ENCODE assay signal across 17 cellular contexts in genomic region chr17:10471853-10472252, GRCh38. TPM values are rescaled to one million over a fixed set of nuclear protein-coding genes. Genes with fewer than 3 reads are reported as not detected.
"Had no signal": no experiment of that assay in that cellular context is flagged by ENCODE, and none has a peak within 500 bp of the region (broad histone marks: within the 10 kb centered on the region; RNA-seq: fewer than 3 reads in every experiment).

No MANE protein-coding gene starts in this region.

- H3K4me1 ChIP-seq: prostate gland, sigmoid colon, upper lobe of left lung had no signal

- DNase-seq: activated CD4-positive, alpha-beta T cell treated with anti-CD3 and anti-CD28 coated beads, Interleukin-2, amount 10 ng/mL, durations not matched to agents 7 days and 5 days; activated CD4-positive, CD25-positive, alpha-beta regulatory T cell; activated naive CD4-positive, alpha-beta T cell treated with anti-CD3 and anti-CD28 coated beads, Interleukin-2, amount 10 ng/mL, durations not matched to agents 7 days and 5 days; central memory CD4-positive, alpha-beta T cell; effector CD4-positive, alpha-beta T cell; glutamatergic neuron; sigmoid colon; stimulated activated CD4-positive, alpha-beta T cell treated with anti-CD3 and anti-CD28 coated beads, Interleukin-2, amount 100 ng/mL, for 48 hours; T-helper 2 cell; upper lobe of left lung had no signal

- H3K9me3 ChIP-seq: prostate gland, sigmoid colon, upper lobe of left lung had no signal

- H3K27me3 ChIP-seq: sigmoid colon, upper lobe of left lung had no signal

- H3K36me3 ChIP-seq: prostate gland, sigmoid colon, upper lobe of left lung had no signal

- H3K27ac ChIP-seq: coronary artery, prostate gland, sigmoid colon, upper lobe of left lung had no signal

- H3K4me3 ChIP-seq: coronary artery, prostate gland, sigmoid colon, upper lobe of left lung had no signal

RNA-seq across cellular contexts. Expression of gene MYH4, which starts 2.5 kb away (rescaled TPM):
- total RNA-seq: activated CD4-positive, alpha-beta T cell treated with anti-CD3 and anti-CD28 coated beads, Interleukin-2, amount 10 ng/mL, durations not matched to agents 7 days and 5 days; activated CD8-positive, alpha-beta memory T cell treated with anti-CD3 and anti-CD28 coated beads for 36 hours; activated T-helper 2 cell treated with anti-CD3 and anti-CD28 coated beads, Interferon-gamma antibody, Interleukin-2, Interleukin-4, amounts not matched to agents 10 μg/mL and 5 μg/mL and 100 μg/mL, durations not matched to agents 14 hours and 24 hours and 36 hours; omental fat pad; prostate gland; sigmoid colon; temporal lobe; upper lobe of left lung had no signal
- polyA plus RNA-seq: adipose tissue had no signal

RNA-seq across cellular contexts. Expression of gene MYH1, which starts 46.5 kb away (rescaled TPM):
- total RNA-seq: activated CD4-positive, alpha-beta T cell treated with anti-CD3 and anti-CD28 coated beads, Interleukin-2, amount 10 ng/mL, durations not matched to agents 7 days and 5 days; activated CD8-positive, alpha-beta memory T cell treated with anti-CD3 and anti-CD28 coated beads for 36 hours; activated T-helper 2 cell treated with anti-CD3 and anti-CD28 coated beads, Interferon-gamma antibody, Interleukin-2, Interleukin-4, amounts not matched to agents 10 μg/mL and 5 μg/mL and 100 μg/mL, durations not matched to agents 14 hours and 24 hours and 36 hours; temporal lobe had no signal

RNA-seq across cellular contexts. Expression of gene MYH8, which starts 50.1 kb away (rescaled TPM):
- total RNA-seq: activated CD4-positive, alpha-beta T cell treated with anti-CD3 and anti-CD28 coated beads, Interleukin-2, amount 10 ng/mL, durations not matched to agents 7 days and 5 days; activated CD8-positive, alpha-beta memory T cell treated with anti-CD3 and anti-CD28 coated beads for 36 hours; activated T-helper 2 cell treated with anti-CD3 and anti-CD28 coated beads, Interferon-gamma antibody, Interleukin-2, Interleukin-4, amounts not matched to agents 10 μg/mL and 5 μg/mL and 100 μg/mL, durations not matched to agents 14 hours and 24 hours and 36 hours; omental fat pad; sigmoid colon; temporal lobe; upper lobe of left lung had no signal
- polyA plus RNA-seq: adipose tissue, sigmoid colon had no signal
